In genomic region chr3:9396301-9396631, GRCh38 we compare ENCODE assay signal across 8 cellular contexts. TPM values are rescaled to one million over a fixed set of nuclear protein-coding genes. Genes with fewer than 3 reads are reported as not detected.
A peak's percentile ranks its signal among the peaks of the same experiment; 100 is the strongest.
DNase-seq lines count a peak whose midpoint lies in the region; ATAC-seq and TF ChIP-seq lines count a peak whose summit lies in the region.

No MANE protein-coding gene starts in this region.

- peak overlapping the region; percentile 58 to 91 for H3K27ac ChIP-seq in aorta (ENCODE audit: low read depth in 1 of 2, low read length in 2 of 2)

- H3K27me3 Mint-ChIP-seq in activated T-cell treated with anti-CD3 and anti-CD28 coated beads, Interleukin-2, amount 50 U/mL, for 72 hours (ENCODE audit: low read depth) = no peaks in the 10 kb centered on the region

- 0 to 1% methylated on average over 18 to 25 of the region's 25 CpGs for WGBS in aorta, 2 donors

- H3K9me3 ChIP-seq in aorta (ENCODE audit: control insufficient read depth, low read length) = no peaks in the 10 kb centered on the region

- no peaks in the 10 kb centered on the region for H3K27me3 ChIP-seq in aorta (ENCODE audit: control insufficient read depth in 1 of 2, insufficient read depth in 2 of 2, low read length in 1 of 2)

- DNase-seq in Caki2 (ENCODE audit: low read depth) = peak; percentile 97
- DNase-seq in NCI-H82 treated with DMSO at 0.1 percent for 48 hours (lab: John Stamatoyannopoulos, UW; ENCODE audit: unreplicated experiment) = peak; percentile 60
- DNase-seq in activated T-cell treated with anti-CD3 and anti-CD28 coated beads, Interleukin-2, amount 50 U/mL, for 72 hours = peak; percentile 79 to 86
- peak; percentile 99 for DNase-seq in fibroblast of villous mesenchyme (ENCODE audit: low read depth)
- peak; percentile 91 for DNase-seq in non-pigmented ciliary epithelial cell (ENCODE audit: low read depth)
- DNase-seq in aorta = peak in 1 of 2 donors; percentile 92

- peaks cover 72% of the 10 kb centered on the region for H3K4me1 Mint-ChIP-seq in activated T-cell treated with anti-CD3 and anti-CD28 coated beads, Interleukin-2, amount 50 U/mL, for 72 hours (ENCODE audit: low read depth)

- ATAC-seq in GM19397 (IDR thresholded peaks at IDR 0.05; ENCODE audit: unreplicated experiment) (peak; percentile 14), HG03520 (IDR thresholded peaks at IDR 0.05; ENCODE audit: unreplicated experiment) (peak; percentile 18), aorta (ENCODE audit: low FRiP score) (peak; percentile 74)
- peak; percentile 36 to 41 for ATAC-seq in activated T-cell treated with anti-CD3 and anti-CD28 coated beads, Interleukin-2, amount 50 U/mL, for 72 hours (replicated peaks in 1 of 2)

- intact Hi-C loops in aorta (cut with DNase I) = no loop called here

- peaks cover 25 to 49% of the 10 kb centered on the region in 2 donors for H3K36me3 Mint-ChIP-seq in activated T-cell treated with anti-CD3 and anti-CD28 coated beads, Interleukin-2, amount 50 U/mL, for 72 hours (ENCODE audit: insufficient read depth in 2 of 2)

- H3K4me3 ChIP-seq in fibroblast of villous mesenchyme (ENCODE audit: low read depth, low read length) (peak overlapping the region; percentile 81), aorta (ENCODE audit: low read length in 2 of 2) (peak overlapping the region; percentile 49 to 66)

- H3K36me3 ChIP-seq in aorta (ENCODE audit: control insufficient read depth in 1 of 2, insufficient read depth in 2 of 2, low read length in 1 of 2) = peaks cover 0 to 1% of the 10 kb centered on the region in 2 donors

- no peaks in the 10 kb centered on the region for H3K9me3 Mint-ChIP-seq in activated T-cell treated with anti-CD3 and anti-CD28 coated beads, Interleukin-2, amount 50 U/mL, for 72 hours

- H3K27ac Mint-ChIP-seq in activated T-cell treated with anti-CD3 and anti-CD28 coated beads, Interleukin-2, amount 50 U/mL, for 72 hours = peak overlapping the region; percentile 93

- peak overlapping the region; percentile 91 to 97 for H3K4me3 Mint-ChIP-seq in activated T-cell treated with anti-CD3 and anti-CD28 coated beads, Interleukin-2, amount 50 U/mL, for 72 hours

- H3K4me1 ChIP-seq in aorta (ENCODE audit: control insufficient read depth in 1 of 2, insufficient read depth in 2 of 2, low read length in 2 of 2) = no peaks in the 10 kb centered on the region

- no peak for TF ChIP-seq CTCF in fibroblast of villous mesenchyme (IDR thresholded peaks at IDR 0.05; ENCODE audit: insufficient read depth, low read depth, low read length)

- in situ Hi-C loops in Caki2 (cut with HindIII; ENCODE audit: low pct_unique_long_range_greater_than_20kb, low sequenced_read_pairs) = no loop called here

RNA-seq across cellular contexts. Expression of gene SETD5, which starts 1.1 kb away (rescaled TPM):
- total RNA-seq in Caki2 (2014; rRNA removed; shearing (Covaris generic); ENCODE audit: low replicate concordance) = 12.3 and 30.7 TPM in 2 replicates
- total RNA-seq in activated T-cell treated with anti-CD3 and anti-CD28 coated beads, Interleukin-2, amount 50 U/mL, for 72 hours = 100 to 1,000 TPM; 158 to 173 TPM
- total RNA-seq in fibroblast of villous mesenchyme (117 and 140 TPM in 2 replicates), aorta (100 to 1,000 TPM; 148 to 200 TPM)
- polyA plus RNA-seq in aorta = 10 to 100 TPM; 13.9 to 37.3 TPM

RNA-seq across cellular contexts. Expression of gene THUMPD3, which starts 33.4 kb away (rescaled TPM):
- total RNA-seq in Caki2 (2014; rRNA removed; shearing (Covaris generic); ENCODE audit: low replicate concordance) = 25.7 and 28.1 TPM in 2 replicates
- 10 to 100 TPM; 56.0 to 65.5 TPM for total RNA-seq in activated T-cell treated with anti-CD3 and anti-CD28 coated beads, Interleukin-2, amount 50 U/mL, for 72 hours
- total RNA-seq in fibroblast of villous mesenchyme (40.3 and 50.1 TPM in 2 replicates), aorta (10 to 100 TPM; 23.8 to 26.2 TPM)
- polyA plus RNA-seq in aorta = 10 to 100 TPM; 16.9 to 22.5 TPM

Comparison
In these comparisons a context has a peak if more than half of its experiments do, and no peak if none do; other contexts are left out.
1. ATAC-seq: peak in every context shown above with its lines; median percentile 74 in aorta; 38 in activated T-cell treated with anti-CD3 and anti-CD28 coated beads, Interleukin-2, amount 50 U/mL, for 72 hours; 18 in HG03520; 14 in GM19397.